In the genomic region with DNA sequence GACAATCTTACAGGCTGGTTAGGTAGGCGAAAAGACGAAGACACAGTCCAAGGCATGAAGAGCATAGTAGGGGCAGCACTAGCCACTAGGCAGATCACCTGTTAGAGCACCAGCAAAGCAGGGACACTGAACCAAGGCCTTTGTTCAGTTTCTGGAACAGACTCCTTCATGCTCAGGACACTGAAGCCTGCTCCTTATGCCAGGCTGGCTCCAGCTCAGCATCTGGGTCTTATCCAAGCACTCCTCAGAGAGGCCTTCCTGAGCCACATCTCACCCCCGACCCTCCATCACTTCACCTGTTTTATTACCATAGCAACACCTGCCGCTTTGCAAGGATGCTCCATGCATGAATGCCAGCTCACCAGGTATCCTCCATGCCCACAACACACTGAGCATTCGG, we compare ENCODE assay signal across 21 cellular contexts. TPM values are rescaled to one million over a fixed set of nuclear protein-coding genes. Genes with fewer than 3 reads are reported as not detected.
"Had no signal": no experiment of that assay in that cellular context is flagged by ENCODE, and none has a peak within 500 bp of the region (broad histone marks: within the 10 kb centered on the region; RNA-seq: fewer than 3 reads in every experiment).

No MANE protein-coding gene starts in this region.

- H3K36me3 Mint-ChIP-seq: mesothelial cell of epicardium had no signal

- H3K36me3 ChIP-seq: right atrium auricular region, transverse colon, vagina had no signal

- H3K27me3 ChIP-seq: foreskin keratinocyte, right atrium auricular region, transverse colon, vagina had no signal

- H3K4me3 Mint-ChIP-seq: activated CD4-positive, alpha-beta T cell treated with anti-CD3 and anti-CD28 coated beads, Interleukin-2, amount 10 ng/mL, durations not matched to agents 7 days and 5 days; activated CD8-positive, alpha-beta T cell treated with anti-CD3 and anti-CD28 coated beads, Interleukin-2, amount 10 ng/mL, durations not matched to agents 7 days and 5 days; mesothelial cell of epicardium; nephron progenitor cell; T-helper 1 cell treated with Interleukin-12 subunit alpha and Interleukin-12 subunit beta and Interleukin-4 antibody, amounts not matched to agents 30 μg/mL and 1 μg/mL, for 36 hours had no signal

- H3K4me1 Mint-ChIP-seq: activated CD4-positive, alpha-beta T cell treated with anti-CD3 and anti-CD28 coated beads, Interleukin-2, amount 10 ng/mL, durations not matched to agents 7 days and 5 days; mesothelial cell of epicardium; nephron progenitor cell had no signal

- H3K27ac Mint-ChIP-seq: activated CD4-positive, alpha-beta T cell treated with anti-CD3 and anti-CD28 coated beads, Interleukin-2, amount 10 ng/mL, durations not matched to agents 7 days and 5 days; activated CD8-positive, alpha-beta T cell treated with anti-CD3 and anti-CD28 coated beads, Interleukin-2, amount 10 ng/mL, durations not matched to agents 7 days and 5 days; mesothelial cell of epicardium; nephron progenitor cell; T-helper 1 cell treated with Interleukin-12 subunit alpha and Interleukin-12 subunit beta and Interleukin-4 antibody, amounts not matched to agents 30 μg/mL and 1 μg/mL, for 36 hours had no signal

- H3K27ac ChIP-seq: foreskin keratinocyte, right atrium auricular region, transverse colon, vagina had no signal

- DNase-seq: activated CD4-positive, alpha-beta T cell treated with anti-CD3 and anti-CD28 coated beads, Interleukin-2, amount 10 ng/mL, durations not matched to agents 7 days and 5 days; activated CD8-positive, alpha-beta memory T cell treated with anti-CD3 and anti-CD28 coated beads, Interleukin-2, amount 50 U/mL, for 4 hours; activated CD8-positive, alpha-beta T cell treated with anti-CD3 and anti-CD28 coated beads, Interleukin-2, amount 10 ng/mL, durations not matched to agents 7 days and 5 days; activated effector memory CD4-positive, alpha-beta T cell treated with anti-CD3 and anti-CD28 coated beads, Interleukin-2, amount 50 U/mL, for 16 hours; activated naive CD4-positive, alpha-beta T cell treated with anti-CD3 and anti-CD28 coated beads, Interleukin-2, amount 50 U/mL, for 16 hours; activated T-cell treated with anti-CD3 and anti-CD28 coated beads, Interleukin-2, amount 50 U/mL, for 48 hours; foreskin keratinocyte; glutamatergic neuron; islet precursor cell; nephron progenitor cell; stimulated activated CD4-positive, alpha-beta T cell treated with anti-CD3 and anti-CD28 coated beads, Interleukin-12 subunit alpha, Interleukin-12 subunit beta, amount 100 ng/mL, for 4 hours; stimulated activated CD4-positive, alpha-beta T cell treated with anti-CD3 and anti-CD28 coated beads, Interleukin-2, amount 100 ng/mL, for 24 hours; stimulated activated naive CD4-positive, alpha-beta T cell treated with Interleukin-2 at 50 U/mL for 16 hours; transverse colon had no signal

- ATAC-seq: activated CD4-positive, CD25-positive, alpha-beta regulatory T cell treated with anti-CD3 and anti-CD28 coated beads, Interleukin-2, amount 50 U/mL, for 24 hours; activated CD8-positive, alpha-beta T cell treated with anti-CD3 and anti-CD28 coated beads, Interleukin-2, amount 10 ng/mL, durations not matched to agents 7 days and 5 days; foreskin keratinocyte; left lobe of liver had no signal

- H3K4me3 ChIP-seq: lung, right atrium auricular region, transverse colon, vagina had no signal

- H3K9me3 ChIP-seq: right atrium auricular region, transverse colon, vagina had no signal

- H3K9me3 Mint-ChIP-seq: activated CD4-positive, alpha-beta T cell treated with anti-CD3 and anti-CD28 coated beads, Interleukin-2, amount 10 ng/mL, durations not matched to agents 7 days and 5 days; T-helper 1 cell treated with Interleukin-12 subunit alpha and Interleukin-12 subunit beta and Interleukin-4 antibody, amounts not matched to agents 30 μg/mL and 1 μg/mL, for 36 hours had no signal

- H3K4me1 ChIP-seq: foreskin keratinocyte, right atrium auricular region, transverse colon, vagina had no signal

RNA-seq across cellular contexts. Expression of a gene that starts 46.5 kb away (rescaled TPM):
- polyA plus RNA-seq: foreskin keratinocyte had no signal
